In genomic region chr16:17395849-17396480, GRCh38 we compare ENCODE assay signal across 13 cellular contexts.
DNase-seq lines count a peak whose midpoint lies in the region; ATAC-seq and TF ChIP-seq lines count a peak whose summit lies in the region.
"Had no signal": no experiment of that assay in that cellular context is flagged by ENCODE, and none has a peak within 500 bp of the region (broad histone marks: within the 10 kb centered on the region; RNA-seq: fewer than 3 reads in every experiment).

No MANE protein-coding gene starts in this region.

- no peak for ATAC-seq in activated T-cell treated with anti-CD3 and anti-CD28 coated beads, Interleukin-2, amount 50 U/mL, for 72 hours (replicated peaks in 1 of 2)
- ATAC-seq in esophagus mucosa = peak; percentile 93

- H3K27ac ChIP-seq in vagina = peak overlapping the region; percentile 49
- H3K27ac ChIP-seq: tibial nerve had no signal

- intact Hi-C loops in vagina (cut with DNase I) = loop anchor here (5.0 kb wide), 2 partner anchors 64 to 76 kb away; partner anchors contain the start of gene XYLT1

- H3K36me3 ChIP-seq in vagina = no peaks in the 10 kb centered on the region
- H3K36me3 ChIP-seq: tibial nerve had no signal

- no peaks in the 10 kb centered on the region for H3K27me3 Mint-ChIP-seq in activated T-cell treated with anti-CD3 and anti-CD28 coated beads, Interleukin-2, amount 50 U/mL, for 72 hours (ENCODE audit: low read depth)

- H3K4me3 Mint-ChIP-seq in activated T-cell treated with anti-CD3 and anti-CD28 coated beads, Interleukin-2, amount 50 U/mL, for 72 hours = no peak overlapping the region

- TF ChIP-seq CTCF in vagina (IDR thresholded peaks at IDR 0.05) = no peak

- H3K4me3 ChIP-seq in vagina = no peak overlapping the region
- H3K4me3 ChIP-seq: tibial nerve had no signal

- H3K9me3 Mint-ChIP-seq in activated T-cell treated with anti-CD3 and anti-CD28 coated beads, Interleukin-2, amount 50 U/mL, for 72 hours = no peaks in the 10 kb centered on the region

- DNase-seq in activated T-cell treated with anti-CD3 and anti-CD28 coated beads, Interleukin-2, amount 50 U/mL, for 72 hours = no peak
- no peak for DNase-seq in activated T-cell treated with anti-CD3 and anti-CD28 coated beads, Interleukin-2, amount 50 U/mL, for 1 hour
- DNase-seq in mesenteric fat pad (ENCODE audit: low spot score) (peak; percentile 43), vagina (ENCODE audit: extremely low spot score in 2 of 2) (no peak), UCSD-AML1 (lab: John Stamatoyannopoulos, UW; ENCODE audit: unreplicated experiment) (no peak), NCI-H748 treated with DMSO at 0.1 percent for 48 hours (lab: John Stamatoyannopoulos, UW) (no peak)
- DNase-seq in stimulated activated naive CD4-positive, alpha-beta T cell treated with Interleukin-2 at 50 U/mL for 16 hours (lab: John Stamatoyannopoulos, UW) = no peak
- DNase-seq: activated CD4-positive, CD25-positive, alpha-beta regulatory T cell; caudate nucleus; NCI-H1048; SIG-M5 had no signal

- peak overlapping the region; percentile 20 for H3K27ac Mint-ChIP-seq in activated T-cell treated with anti-CD3 and anti-CD28 coated beads, Interleukin-2, amount 50 U/mL, for 72 hours

- H3K27me3 ChIP-seq in vagina = no peaks in the 10 kb centered on the region
- H3K27me3 ChIP-seq: tibial nerve had no signal

- H3K9me3 ChIP-seq in vagina = no peaks in the 10 kb centered on the region
- H3K9me3 ChIP-seq: tibial nerve had no signal

- peaks cover 0 to 1% of the 10 kb centered on the region in 2 donors for H3K36me3 Mint-ChIP-seq in activated T-cell treated with anti-CD3 and anti-CD28 coated beads, Interleukin-2, amount 50 U/mL, for 72 hours (ENCODE audit: insufficient read depth in 2 of 2)

- peaks cover 56% of the 10 kb centered on the region for H3K4me1 ChIP-seq in vagina

- TF ChIP-seq POLR2A in vagina (IDR thresholded peaks at IDR 0.05) = no peak

- peaks cover 32% of the 10 kb centered on the region for H3K4me1 Mint-ChIP-seq in activated T-cell treated with anti-CD3 and anti-CD28 coated beads, Interleukin-2, amount 50 U/mL, for 72 hours (ENCODE audit: low read depth)
